In the genomic region with DNA sequence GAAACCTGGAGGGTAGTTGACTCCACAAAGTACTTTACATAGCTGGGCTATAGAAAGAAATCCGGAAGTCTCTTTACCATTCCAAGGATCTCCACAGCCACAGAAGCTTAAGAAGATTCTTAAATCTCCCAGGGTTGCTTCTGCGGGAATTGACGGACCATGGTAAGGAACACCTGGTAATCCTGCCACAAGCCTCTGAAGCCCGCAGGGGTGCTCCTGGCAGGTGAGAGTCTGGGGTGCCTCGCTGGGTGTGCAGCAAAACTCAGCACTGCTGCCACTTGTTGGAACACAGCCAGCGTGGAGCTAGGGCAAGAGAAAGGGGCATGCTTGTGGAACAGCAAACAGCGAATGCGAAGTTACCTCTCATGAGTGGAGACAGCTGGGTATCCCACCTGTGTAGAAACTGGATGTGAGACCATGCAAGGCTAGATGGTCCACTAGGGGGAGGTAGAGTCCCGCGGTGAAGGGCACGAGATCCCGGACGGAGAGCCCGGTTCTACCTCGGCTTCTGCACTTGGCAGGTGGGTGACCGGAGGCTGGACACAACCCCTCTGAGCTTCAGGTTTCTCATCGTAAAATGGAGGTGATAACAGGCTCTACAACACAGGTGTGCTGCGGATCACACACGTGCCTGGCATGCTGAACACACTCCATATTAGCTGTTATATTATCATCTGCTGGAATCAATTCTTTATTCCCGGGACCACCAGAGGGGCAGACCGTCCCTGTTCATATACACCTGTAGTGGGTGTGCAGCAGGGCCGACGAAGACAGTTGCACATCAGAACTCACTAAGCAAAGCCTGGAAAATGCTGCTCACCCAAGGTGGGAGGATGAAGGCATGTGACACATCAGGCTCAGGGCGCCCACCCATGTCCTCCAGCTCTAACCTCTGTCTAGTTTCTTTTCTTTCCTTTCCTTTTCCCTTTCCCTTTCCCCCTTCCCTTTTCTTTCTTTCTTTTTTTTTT, we compare ENCODE assay signal across 8 cellular contexts. TPM values are rescaled to one million over a fixed set of nuclear protein-coding genes. Genes with fewer than 3 reads are reported as not detected.
A peak's percentile ranks its signal among the peaks of the same experiment; 100 is the strongest.
DNase-seq lines count a peak whose midpoint lies in the region; FAIRE-seq and TF ChIP-seq lines count a peak whose summit lies in the region.

No MANE protein-coding gene starts in this region.

- FAIRE-seq in small intestine (lab: Jason Lieb, UNC), result no peak

- no peaks in the 10 kb centered on the region for H3K9me3 ChIP-seq in small intestine (ENCODE audit: control insufficient read depth, low read depth)

- peak; percentile 98 for TF ChIP-seq CTCF in GM12872 (IDR thresholded peaks at IDR 0.05; ENCODE audit: insufficient read depth, low read depth, low read length)
- peak; percentile 94 for TF ChIP-seq CTCF in HFFc6 (IDR thresholded peaks at IDR 0.05)

- DNase-seq in HFFc6, result peak; percentile 14
- DNase-seq in NCI-H1105 (lab: John Stamatoyannopoulos, UW), result peak; percentile 53
- DNase-seq in T-helper 2 cell treated with Interferon-gamma antibody and Interleukin-4, amounts not matched to agents 5 μg/mL and 100 μg/mL, for 36 hours (ENCODE audit: low spot score), result peak; percentile 61
- peak in 53 of 58 donors; percentile 3 to 72 (median 30) for DNase-seq in anterior cingulate cortex (lab: John Stamatoyannopoulos, UW)
- peak; percentile 15 to 30 for DNase-seq in hippocampal formation (lab: John Stamatoyannopoulos, UW)
- peak; percentile 69 for DNase-seq in small intestine
- DNase-seq in cortex of kidney (lab: John Stamatoyannopoulos, UW), result no peak

- no peak overlapping the region for H3K4me3 Mint-ChIP-seq in HFFc6
- H3K4me3 Mint-ChIP-seq in T-helper 2 cell treated with Interferon-gamma antibody and Interleukin-4, amounts not matched to agents 5 μg/mL and 100 μg/mL, for 36 hours, result peak overlapping the region; percentile 27

- H3K27ac ChIP-seq in small intestine (ENCODE audit: low read depth in 1 of 2, low read length in 1 of 2), result no peak overlapping the region

- no peak overlapping the region for H3K27ac Mint-ChIP-seq in HFFc6
- no peak overlapping the region for H3K27ac Mint-ChIP-seq in T-helper 2 cell treated with Interferon-gamma antibody and Interleukin-4, amounts not matched to agents 5 μg/mL and 100 μg/mL, for 36 hours

- peaks cover 3% of the 10 kb centered on the region for H3K9me3 Mint-ChIP-seq in HFFc6
- peaks cover 9% of the 10 kb centered on the region for H3K9me3 Mint-ChIP-seq in T-helper 2 cell treated with Interferon-gamma antibody and Interleukin-4, amounts not matched to agents 5 μg/mL and 100 μg/mL, for 36 hours

- H3K4me3 ChIP-seq in small intestine (ENCODE audit: low read depth in 1 of 2, low read length in 2 of 2), result no peak overlapping the region

- WGBS in small intestine, 3 donors, result 13 to 25% (median 19%) methylated on average over 23 to 24 of the region's 24 CpGs

- H3K4me1 Mint-ChIP-seq in HFFc6 (ENCODE audit: low read depth), result no peaks in the 10 kb centered on the region; the same call in 1 of the 2 replicates
- peaks cover 27% of the 10 kb centered on the region for H3K4me1 Mint-ChIP-seq in T-helper 2 cell treated with Interferon-gamma antibody and Interleukin-4, amounts not matched to agents 5 μg/mL and 100 μg/mL, for 36 hours (ENCODE audit: low read depth)

- H3K27me3 Mint-ChIP-seq in HFFc6 (ENCODE audit: insufficient read depth), result peaks cover 39% of the 10 kb centered on the region
- peaks cover 5% of the 10 kb centered on the region for H3K27me3 Mint-ChIP-seq in T-helper 2 cell treated with Interferon-gamma antibody and Interleukin-4, amounts not matched to agents 5 μg/mL and 100 μg/mL, for 36 hours (ENCODE audit: low read depth)

- H3K4me1 ChIP-seq in small intestine (ENCODE audit: control insufficient read depth in 2 of 2, insufficient read depth in 1 of 2, low read depth in 1 of 2, low read length in 1 of 2), result no peaks in the 10 kb centered on the region

- H3K36me3 ChIP-seq in small intestine (ENCODE audit: control insufficient read depth in 2 of 2, insufficient read depth in 2 of 2, low read length in 2 of 2), result no peaks in the 10 kb centered on the region

- H3K27me3 ChIP-seq in small intestine (ENCODE audit: control insufficient read depth in 2 of 2, insufficient read depth in 2 of 2, low read length in 2 of 2), result no peaks in the 10 kb centered on the region

- no peaks in the 10 kb centered on the region for H3K36me3 Mint-ChIP-seq in HFFc6 (ENCODE audit: low read depth)
- peaks cover 2% of the 10 kb centered on the region for H3K36me3 Mint-ChIP-seq in T-helper 2 cell treated with Interferon-gamma antibody and Interleukin-4, amounts not matched to agents 5 μg/mL and 100 μg/mL, for 36 hours (ENCODE audit: low read depth)

RNA-seq across cellular contexts. Expression of gene UBAC2, which starts 24.1 kb away (rescaled TPM):
- total RNA-seq in HFFc6 (2021; fragmentation: NEBNext Ultra II Directional; extraction: Animal tissue kit (Norgen Biotek cat#: 25700)), result 10 to 100 TPM; 38.8 to 53.5 (median 46.4) TPM
- 10 to 100 TPM; 56.2 to 83.1 (median 68.9) TPM for polyA plus RNA-seq in small intestine
